Comparison of ENCODE assay signal across 21 cellular contexts in the genomic region with DNA sequence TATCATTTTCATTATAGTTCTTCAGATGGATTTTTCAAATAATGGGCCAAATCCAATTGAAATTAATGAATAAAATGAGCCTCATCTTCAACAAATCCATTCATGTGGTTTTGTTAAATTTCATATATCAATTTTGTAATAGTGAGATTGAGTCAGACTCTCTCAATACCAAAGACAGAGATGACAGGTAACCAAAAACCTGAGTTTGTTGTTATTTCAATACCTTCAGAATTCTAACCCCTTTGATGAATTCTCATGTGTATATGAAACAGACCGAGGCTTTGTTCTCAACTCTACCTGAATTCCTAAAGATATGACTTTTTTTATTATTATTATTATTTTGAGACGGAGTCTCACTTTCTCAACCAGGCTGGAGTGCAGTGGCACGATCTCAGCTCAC.
DNase-seq lines count a peak whose midpoint lies in the region; ATAC-seq and TF ChIP-seq lines count a peak whose summit lies in the region.
"Had no signal": no experiment of that assay in that cellular context is flagged by ENCODE, and none has a peak within 500 bp of the region (broad histone marks: within the 10 kb centered on the region; RNA-seq: fewer than 3 reads in every experiment).

No MANE protein-coding gene starts in this region.

- peaks cover 13% of the 10 kb centered on the region for H3K36me3 Mint-ChIP-seq in activated naive CD4-positive, alpha-beta T cell treated with anti-CD3 and anti-CD28 coated beads for 36 hours (ENCODE audit: low read depth)
- peaks cover 2% of the 10 kb centered on the region for H3K36me3 Mint-ChIP-seq in T-helper 17 cell (ENCODE audit: low read depth)
- peaks cover 17% of the 10 kb centered on the region for H3K36me3 Mint-ChIP-seq in endothelial cell (ENCODE audit: low read depth, unreplicated experiment)

- no peak for DNase-seq in activated CD4-positive, CD25-positive, alpha-beta regulatory T cell (lab: John Stamatoyannopoulos, UW)
- DNase-seq in activated naive CD4-positive, alpha-beta T cell treated with anti-CD3 and anti-CD28 coated beads for 36 hours: no peak
- no peak for DNase-seq in activated naive CD4-positive, alpha-beta T cell treated with Interleukin-2 at 50 U/mL for 16 hours
- DNase-seq in T-helper 17 cell (no peak), endothelial cell (ENCODE audit: low spot score) (no peak), midbrain (lab: John Stamatoyannopoulos, UW) (no peak)
- no peak for DNase-seq in effector memory CD4-positive, alpha-beta T cell
- DNase-seq: EL, GF-D8, Kasumi-1, NCI-H1417, NCI-H1694 treated with DMSO at 0.1 percent for 48 hours, NCI-H2081 treated with DMSO at 0.1 percent for 48 hours, NCI-H446, NCI-H526, OCI-M1 had no signal

- no peaks in the 10 kb centered on the region for H3K27me3 ChIP-seq in effector memory CD4-positive, alpha-beta T cell (replicated peaks; ENCODE audit: control insufficient read depth, insufficient read depth, low read length, poor library complexity, severe bottlenecking)
- H3K27me3 ChIP-seq: BLaER1 treated with 17β-estradiol and CSF1 and Interleukin-3, amounts not matched to agents 10 nM and 100 nM had no signal

- H3K4me1 ChIP-seq in effector memory CD4-positive, alpha-beta T cell (ENCODE audit: control insufficient read depth, insufficient read depth, low read length, poor library complexity, severe bottlenecking): peaks cover 47% of the 10 kb centered on the region
- H3K4me1 ChIP-seq: HAP-1 had no signal

- H3K27ac Mint-ChIP-seq in activated naive CD4-positive, alpha-beta T cell treated with anti-CD3 and anti-CD28 coated beads for 36 hours: peak overlapping the region; percentile 88
- H3K27ac Mint-ChIP-seq in T-helper 17 cell: peak overlapping the region; percentile 94
- no peak overlapping the region for H3K27ac Mint-ChIP-seq in endothelial cell (ENCODE audit: unreplicated experiment)
- H3K27ac Mint-ChIP-seq: GM23338 had no signal

- H3K9me3 Mint-ChIP-seq in activated naive CD4-positive, alpha-beta T cell treated with anti-CD3 and anti-CD28 coated beads for 36 hours: peaks cover 6% of the 10 kb centered on the region
- no peaks in the 10 kb centered on the region for H3K9me3 Mint-ChIP-seq in endothelial cell (ENCODE audit: unreplicated experiment)

- no peak overlapping the region for H3K4me3 Mint-ChIP-seq in activated naive CD4-positive, alpha-beta T cell treated with anti-CD3 and anti-CD28 coated beads for 36 hours
- no peak overlapping the region for H3K4me3 Mint-ChIP-seq in T-helper 17 cell
- no peak overlapping the region for H3K4me3 Mint-ChIP-seq in endothelial cell (ENCODE audit: unreplicated experiment)
- H3K4me3 Mint-ChIP-seq: GM23338 had no signal

- no peak for TF ChIP-seq CTCF in endothelial cell (IDR thresholded peaks at IDR 0.05; ENCODE audit: unreplicated experiment)

- H3K27me3 Mint-ChIP-seq in activated naive CD4-positive, alpha-beta T cell treated with anti-CD3 and anti-CD28 coated beads for 36 hours (ENCODE audit: low read depth): no peaks in the 10 kb centered on the region
- H3K27me3 Mint-ChIP-seq in T-helper 17 cell (no peaks in the 10 kb centered on the region), endothelial cell (ENCODE audit: unreplicated experiment) (no peaks in the 10 kb centered on the region)

- peak overlapping the region; percentile 85 for H3K27ac ChIP-seq in effector memory CD4-positive, alpha-beta T cell (ENCODE audit: insufficient read depth, low read length, poor library complexity, severe bottlenecking)
- H3K27ac ChIP-seq: 22Rv1; BLaER1 treated with 17β-estradiol and CSF1 and Interleukin-3, amounts not matched to agents 10 nM and 100 nM had no signal

- peaks cover 86% of the 10 kb centered on the region for H3K4me1 Mint-ChIP-seq in activated naive CD4-positive, alpha-beta T cell treated with anti-CD3 and anti-CD28 coated beads for 36 hours (ENCODE audit: low read depth)
- H3K4me1 Mint-ChIP-seq in T-helper 17 cell (peaks cover 52% of the 10 kb centered on the region), endothelial cell (ENCODE audit: unreplicated experiment) (no peaks in the 10 kb centered on the region)

- H3K36me3 ChIP-seq in effector memory CD4-positive, alpha-beta T cell (ENCODE audit: control insufficient read depth, insufficient read depth, low read length): no peaks in the 10 kb centered on the region

- intact Hi-C loops in activated naive CD4-positive, alpha-beta T cell treated with anti-CD3 and anti-CD28 coated beads for 36 hours (cut with micrococcal nuclease): loop anchor here (1.0 to 5.0 kb wide), 10 partner anchors 34 to 480 kb away; no protein-coding TSS in a partner anchor

- H3K4me3 ChIP-seq in effector memory CD4-positive, alpha-beta T cell (ENCODE audit: insufficient read depth, low read depth, low read length, poor library complexity, severe bottlenecking): no peak overlapping the region
- H3K4me3 ChIP-seq: BLaER1 treated with 17β-estradiol and CSF1 and Interleukin-3, amounts not matched to agents 10 nM and 100 nM; GM23338; HAP-1 had no signal

- peak; percentile 55 to 62 for ATAC-seq in activated CD4-positive, CD25-positive, alpha-beta regulatory T cell treated with anti-CD3 and anti-CD28 coated beads, Interleukin-2, amount 50 U/mL, for 24 hours
- ATAC-seq in T-helper 17 cell: no peak
- ATAC-seq: GM23338 had no signal

- CTCF ChIA-PET in activated naive CD4-positive, alpha-beta T cell treated with anti-CD3 and anti-CD28 coated beads for 36 hours (lab: Charles Lee): interaction anchor here (0.6 to 1.5 kb wide), 6 partner anchors 21 to 116 kb away, joined by 3 to 7 read pairs (median 4); no protein-coding TSS in a partner anchor

- no peaks in the 10 kb centered on the region for H3K9me3 ChIP-seq in T-helper 17 cell (ENCODE audit: control insufficient read depth, low read length, poor library complexity, severe bottlenecking)
- no peaks in the 10 kb centered on the region for H3K9me3 ChIP-seq in effector memory CD4-positive, alpha-beta T cell (ENCODE audit: control insufficient read depth, low read length)
- H3K9me3 ChIP-seq: HAP-1 had no signal
